ENCODE assay signal across 12 cellular contexts in genomic region chr11:120302001-120302805, GRCh38. TPM values are rescaled to one million over a fixed set of nuclear protein-coding genes. Genes with fewer than 3 reads are reported as not detected.
DNase-seq lines count a peak whose midpoint lies in the region; ATAC-seq and TF ChIP-seq lines count a peak whose summit lies in the region.
"Had no signal": no experiment of that assay in that cellular context is flagged by ENCODE, and none has a peak within 500 bp of the region (broad histone marks: within the 10 kb centered on the region; RNA-seq: fewer than 3 reads in every experiment).

No MANE protein-coding gene starts in this region.

- H3K9me3 Mint-ChIP-seq in stimulated activated naive B cell treated with anti-CD40 and anti-IgM and Interleukin-4, amounts not matched to agents 10 μg/mL and 1 μg/mL and 100 μg/mL, for 72 hours, result no peaks in the 10 kb centered on the region
- no peaks in the 10 kb centered on the region for H3K9me3 Mint-ChIP-seq in T-cell
- H3K9me3 Mint-ChIP-seq: activated T-helper 17 cell treated with anti-CD3 and anti-CD28 coated beads, Interleukin-2, amount 50 U/mL, for 72 hours; stimulated activated effector memory CD8-positive, alpha-beta T cell treated with anti-CD3 and anti-CD28 coated beads, Interleukin-12 subunit alpha, Interleukin-12 subunit beta, amount 100 ng/mL, for 72 hours had no signal

- H3K4me1 Mint-ChIP-seq in stimulated activated naive B cell treated with anti-CD40 and anti-IgM and Interleukin-4, amounts not matched to agents 10 μg/mL and 1 μg/mL and 100 μg/mL, for 72 hours, result peaks cover 0 to 5% of the 10 kb centered on the region in 2 donors
- H3K4me1 Mint-ChIP-seq in T-cell, result no peaks in the 10 kb centered on the region
- H3K4me1 Mint-ChIP-seq: activated T-helper 17 cell treated with anti-CD3 and anti-CD28 coated beads, Interleukin-2, amount 50 U/mL, for 72 hours; stimulated activated effector memory CD8-positive, alpha-beta T cell treated with anti-CD3 and anti-CD28 coated beads, Interleukin-12 subunit alpha, Interleukin-12 subunit beta, amount 100 ng/mL, for 72 hours had no signal

- no peak overlapping the region for H3K27ac ChIP-seq in Panc1 (ENCODE audit: low read length)
- no peak overlapping the region for H3K27ac ChIP-seq in coronary artery
- H3K27ac ChIP-seq: ascending aorta, dorsolateral prefrontal cortex, GM23248 had no signal

- POLR2A ChIA-PET in Panc1 (lab: Charles Lee) (interaction anchor here (0.6 kb wide), 1 partner anchor 134 kb away, joined by 3 read pairs; no protein-coding TSS in a partner anchor), T-cell (lab: Charles Lee) (no interaction called here)

- no TSS peak for BruUV-seq in Panc1 (replicated peaks; lab: Mats Ljungman, UMichigan)

- in situ Hi-C loops in Panc1 (cut with HindIII; ENCODE audit: low pct_unique_long_range_greater_than_20kb, low sequenced_read_pairs), result no loop called here

- DNase-seq in Panc1 (ENCODE audit: low read depth, low spot score) (no peak), left lobe of liver (ENCODE audit: low spot score) (peak; percentile 68), T-cell (no peak), dedifferentiated amniotic fluid mesenchymal stem cell (ENCODE audit: extremely low spot score) (no peak), coronary artery (ENCODE audit: low spot score) (no peak)
- no peak for DNase-seq in stimulated activated naive B cell treated with anti-CD40 and anti-IgM and Interleukin-4, amounts not matched to agents 10 μg/mL and 1 μg/mL and 100 μg/mL, for 72 hours

- H3K4me3 ChIP-seq in Panc1 (ENCODE audit: low read depth in 2 of 2, low read length in 2 of 2) (no peak overlapping the region), coronary artery (no peak overlapping the region)
- H3K4me3 ChIP-seq: ascending aorta, dorsolateral prefrontal cortex, GM23248 had no signal

- H3K4me3 Mint-ChIP-seq in stimulated activated naive B cell treated with anti-CD40 and anti-IgM and Interleukin-4, amounts not matched to agents 10 μg/mL and 1 μg/mL and 100 μg/mL, for 72 hours, result no peak overlapping the region
- no peak overlapping the region for H3K4me3 Mint-ChIP-seq in T-cell
- H3K4me3 Mint-ChIP-seq: activated T-helper 17 cell treated with anti-CD3 and anti-CD28 coated beads, Interleukin-2, amount 50 U/mL, for 72 hours; stimulated activated effector memory CD8-positive, alpha-beta T cell treated with anti-CD3 and anti-CD28 coated beads, Interleukin-12 subunit alpha, Interleukin-12 subunit beta, amount 100 ng/mL, for 72 hours had no signal

- no peaks in the 10 kb centered on the region for H3K36me3 Mint-ChIP-seq in stimulated activated naive B cell treated with anti-CD40 and anti-IgM and Interleukin-4, amounts not matched to agents 10 μg/mL and 1 μg/mL and 100 μg/mL, for 72 hours
- H3K36me3 Mint-ChIP-seq in T-cell, result no peaks in the 10 kb centered on the region
- H3K36me3 Mint-ChIP-seq: stimulated activated effector memory CD8-positive, alpha-beta T cell treated with anti-CD3 and anti-CD28 coated beads, Interleukin-12 subunit alpha, Interleukin-12 subunit beta, amount 100 ng/mL, for 72 hours had no signal

- H3K36me3 ChIP-seq in Panc1 (ENCODE audit: control insufficient read depth, insufficient read depth, low read length), result no peaks in the 10 kb centered on the region
- H3K36me3 ChIP-seq: ascending aorta had no signal

- H3K27ac Mint-ChIP-seq in stimulated activated naive B cell treated with anti-CD40 and anti-IgM and Interleukin-4, amounts not matched to agents 10 μg/mL and 1 μg/mL and 100 μg/mL, for 72 hours, result no peak overlapping the region
- no peak overlapping the region for H3K27ac Mint-ChIP-seq in T-cell
- H3K27ac Mint-ChIP-seq: activated T-helper 17 cell treated with anti-CD3 and anti-CD28 coated beads, Interleukin-2, amount 50 U/mL, for 72 hours; stimulated activated effector memory CD8-positive, alpha-beta T cell treated with anti-CD3 and anti-CD28 coated beads, Interleukin-12 subunit alpha, Interleukin-12 subunit beta, amount 100 ng/mL, for 72 hours had no signal

- ATAC-seq in HG03432 (IDR thresholded peaks at IDR 0.05; ENCODE audit: unreplicated experiment) (peak; percentile 16), Panc1 (0 out of 2 replicates have a peak, but pooled peaks have one; percentile 3), left lobe of liver (peak; percentile 73), T-cell (replicated peaks in 1 of 4) (no peak)
- peak; percentile 10 to 34 for ATAC-seq in stimulated activated naive B cell treated with anti-CD40 and anti-IgM and Interleukin-4, amounts not matched to agents 10 μg/mL and 1 μg/mL and 100 μg/mL, for 72 hours (replicated peaks)

- TF ChIP-seq CTCF in Panc1 (IDR thresholded peaks at IDR 0.05) (no peak), coronary artery (IDR thresholded peaks at IDR 0.05) (no peak)

- H3K27me3 Mint-ChIP-seq in stimulated activated naive B cell treated with anti-CD40 and anti-IgM and Interleukin-4, amounts not matched to agents 10 μg/mL and 1 μg/mL and 100 μg/mL, for 72 hours, result peaks cover 51 to 61% of the 10 kb centered on the region in 2 donors
- peaks cover 21 to 39% of the 10 kb centered on the region in 2 donors for H3K27me3 Mint-ChIP-seq in T-cell

- H3K4me1 ChIP-seq in Panc1 (ENCODE audit: control insufficient read depth, insufficient read depth, low read length), result no peaks in the 10 kb centered on the region

- CTCF ChIA-PET in Panc1 (lab: Charles Lee), result interaction anchor here (1.0 to 2.6 kb wide), 9 partner anchors 11 to 131 kb away, joined by 3 to 52 read pairs (median 4); partner anchors contain the start of gene POU2F3
- CTCF ChIA-PET in T-cell (lab: Charles Lee), result interaction anchor here (1.0 to 1.3 kb wide), 7 partner anchors 11 to 133 kb away, joined by 3 to 7 read pairs (median 4); no protein-coding TSS in a partner anchor

- intact Hi-C loops in Panc1 (cut with micrococcal nuclease; ENCODE audit: unreplicated experiment), result no loop called here

- H3K27me3 ChIP-seq in Panc1 (ENCODE audit: control insufficient read depth, insufficient read depth, low read length), result no peaks in the 10 kb centered on the region; the same call in 1 of the 2 replicates
- H3K27me3 ChIP-seq: ascending aorta had no signal

- no peaks in the 10 kb centered on the region for H3K9me3 ChIP-seq in Panc1 (ENCODE audit: control insufficient read depth, insufficient read depth, low read depth, low read length)
- H3K9me3 ChIP-seq: ascending aorta had no signal

RNA-seq across cellular contexts. Expression of gene TLCD5, which starts 22.9 kb away (rescaled TPM):
- total RNA-seq in Panc1 (2021; ENCODE audit: unreplicated experiment) (22.8 TPM), left lobe of liver (0.23 TPM), T-cell (under 1 TPM in 3 of 5 donors, not detected in 2; 0.39 to 0.73 (median 0.61) TPM)
- polyA plus RNA-seq in Panc1 (2012; ENCODE audit: insufficient read length), result 12.7 TPM

RNA-seq across cellular contexts. Expression of gene ARHGEF12, which starts 34.0 kb away (rescaled TPM):
- total RNA-seq in Panc1 (2021; ENCODE audit: unreplicated experiment), result 182 TPM
- polyA plus RNA-seq in Panc1 (2012; ENCODE audit: insufficient read length), result 55.9 TPM
- 68.7 TPM for total RNA-seq in left lobe of liver
- 10 to 100 TPM in 2 of 5 donors, 1 to 10 TPM in 3; 4.8 to 12.8 (median 8.0) TPM for total RNA-seq in T-cell

Comparison
In these comparisons a context has a peak if more than half of its experiments do, and no peak if none do; other contexts are left out.
1. ATAC-seq: peak in HG03432 (single experiment), Panc1 (single experiment), left lobe of liver (single experiment) and stimulated activated naive B cell treated with anti-CD40 and anti-IgM and Interleukin-4, amounts not matched to agents 10 μg/mL and 1 μg/mL and 100 μg/mL, for 72 hours (2 of 2); none in T-cell (0 of 4).
2. RNA of gene TLCD5, which starts 22.9 kb away (total RNA-seq): 22.8 TPM in Panc1 (single experiment); 0.39 to 0.73 TPM in T-cell and 0.23 TPM in left lobe of liver (single experiment); every median in the first group is over 10 times any median in the second.